Comparison of ENCODE assay signal across 8 cellular contexts in genomic region chr7:1555813-1556540, GRCh38. TPM values are rescaled to one million over a fixed set of nuclear protein-coding genes. Genes with fewer than 3 reads are reported as not detected.
DNase-seq lines count a peak whose midpoint lies in the region; ATAC-seq and TF ChIP-seq lines count a peak whose summit lies in the region.

Gene TMEM184A, minus strand, starts transcription at chr7:1556205. Its CDS starts 721 bp downstream, at chr7:1555484.

- H3K27ac ChIP-seq in ACC112 (ENCODE audit: low read depth, low read length) (no peak within 1 kb of the TSS), GM23338 (ENCODE audit: low read depth) (no peak within 1 kb of the TSS), right cardiac atrium (ENCODE audit: low read length) (no peak within 1 kb of the TSS)

- DNase-seq in GM23338 (ENCODE audit: low spot score) (peak; percentile 81), NCI-H510A treated with DMSO at 0.1 percent for 48 hours (lab: John Stamatoyannopoulos, UW) (peak; percentile 99), right cardiac atrium (peak in 2 of 3 donors; percentile 62 to 73)
- DNase-seq in activated effector memory CD4-positive, alpha-beta T cell treated with Interleukin-2 at 50 U/mL for 16 hours, result peak; percentile 19
- peak; percentile 39 to 60 for DNase-seq in stimulated activated CD4-positive, alpha-beta T cell treated with anti-CD3 and anti-CD28 coated beads, Interleukin-2, amount 100 ng/mL, for 24 hours

- no peak within 1 kb of the TSS; the same call in 2 of the 3 replicates for H3K4me3 Mint-ChIP-seq in GM23338

- intact Hi-C loops in right cardiac atrium (cut with DNase I), result loop anchor here in 1 of 4 donors (2.0 kb wide), 1 partner anchor 49 kb away; no protein-coding TSS in a partner anchor

- no peaks in the 10 kb centered on the region for H3K36me3 Mint-ChIP-seq in GM23338 (ENCODE audit: low read depth)

- peak; percentile 82 for ATAC-seq in GM23338
- peak; percentile 11 to 30 for ATAC-seq in right cardiac atrium
- no peak for ATAC-seq in GM19351 (IDR thresholded peaks at IDR 0.05; ENCODE audit: unreplicated experiment)
- ATAC-seq in GM19463 (IDR thresholded peaks at IDR 0.05; ENCODE audit: unreplicated experiment), result no peak

- peaks cover 6% of the 10 kb centered on the region for H3K27me3 Mint-ChIP-seq in GM23338 (ENCODE audit: insufficient read depth, low read depth, poor library complexity)

- H3F3A ChIP-seq in GM23338 (replicated peaks; ENCODE audit: low read depth), result no peaks in the 10 kb centered on the region

- H3K27me3 ChIP-seq in ACC112 (ENCODE audit: insufficient read depth, low read length) (no peaks in the 10 kb centered on the region), GM23338 (ENCODE audit: insufficient read depth) (no peaks in the 10 kb centered on the region), right cardiac atrium (ENCODE audit: control insufficient read depth, insufficient read depth) (no peaks in the 10 kb centered on the region)

- H2AFZ ChIP-seq in ACC112 (ENCODE audit: low read length, unreplicated experiment) (no peak within 1 kb of the TSS), GM23338 (peak within 1 kb of the TSS; percentile 85)

- 0 out of 2 replicates have a peak within 1 kb of the TSS, but pooled peaks have one; percentile 59 for H3K27ac Mint-ChIP-seq in GM23338

- H3K4me1 ChIP-seq in ACC112 (ENCODE audit: control insufficient read depth, insufficient read depth, low read length, unreplicated experiment) (peaks cover 12% of the 10 kb centered on the region), GM23338 (ENCODE audit: insufficient read depth) (peaks cover 9% of the 10 kb centered on the region; the same call in 1 of the 2 replicates), right cardiac atrium (ENCODE audit: control insufficient read depth, insufficient read depth, low read length) (no peaks in the 10 kb centered on the region)

- 51% methylated on average over 23 of the region's 23 CpGs for WGBS in right cardiac atrium

- H3K79me2 ChIP-seq in ACC112 (ENCODE audit: control insufficient read depth, insufficient read depth, low read length, unreplicated experiment) (no peaks in the 10 kb centered on the region), GM23338 (replicated peaks; ENCODE audit: insufficient read depth) (no peaks in the 10 kb centered on the region)

- H3K4me1 Mint-ChIP-seq in GM23338, result peaks cover 11% of the 10 kb centered on the region

- no peaks in the 10 kb centered on the region for H3K9me3 ChIP-seq in right cardiac atrium (ENCODE audit: control insufficient read depth, low read length)

- H3K9me2 ChIP-seq in GM23338 (ENCODE audit: insufficient read depth), result no peaks in the 10 kb centered on the region

- 0 out of 2 replicates have a peak within 1 kb of the TSS, but pooled peaks have one; percentile 0 for H3K4me3 ChIP-seq in ACC112 (ENCODE audit: low read depth, low read length)
- H3K4me3 ChIP-seq in GM23338, result no peak within 1 kb of the TSS
- no peak within 1 kb of the TSS for H3K4me3 ChIP-seq in right cardiac atrium (ENCODE audit: low read length)

- H4K20me1 ChIP-seq in GM23338 (replicated peaks; ENCODE audit: insufficient read depth), result no peaks in the 10 kb centered on the region

- peak; percentile 56 to 85 for TF ChIP-seq CTCF in GM23338 (conservative IDR thresholded peaks at IDR 0.05; ENCODE audit: low read depth in 2 of 2)

- H3K36me3 ChIP-seq in ACC112 (ENCODE audit: insufficient read depth, low read length), result no peaks in the 10 kb centered on the region
- H3K36me3 ChIP-seq in GM23338 (ENCODE audit: insufficient read depth), result no peaks in the 10 kb centered on the region

- H3K4me2 ChIP-seq in GM23338, result no peak within 1 kb of the TSS

- H3K9me3 Mint-ChIP-seq in GM23338, result no peaks in the 10 kb centered on the region

TF ChIP-seq in GM23338, 12 proteins besides CTCF, POLR2A, EP300 and RAD21 (continues in another document):
- TF ChIP-seq STAT1 (IDR thresholded peaks at IDR 0.05; ENCODE audit: unreplicated experiment) (no peak), POLR2AphosphoS5 (IDR thresholded peaks at IDR 0.05; ENCODE audit: low read depth) (no peak), NANOG (IDR thresholded peaks at IDR 0.05; ENCODE audit: borderline replicate concordance) (no peak), ZNF331 (CRISPR knock-in tag; IDR thresholded peaks at IDR 0.05; ENCODE audit: low read depth) (no peak), EZH2 (IDR thresholded peaks at IDR 0.05; ENCODE audit: low read depth, unreplicated experiment) (no peak), JUNB (IDR thresholded peaks at IDR 0.05; ENCODE audit: unreplicated experiment) (no peak), CREB1 (CRISPR knock-in tag; IDR thresholded peaks at IDR 0.05; ENCODE audit: low read depth) (no peak), ZNF114 (CRISPR knock-in tag; IDR thresholded peaks at IDR 0.05) (no peak), EZH2phosphoT487 (IDR thresholded peaks at IDR 0.05; ENCODE audit: unreplicated experiment) (no peak)
- TF ChIP-seq, protein P1, sequence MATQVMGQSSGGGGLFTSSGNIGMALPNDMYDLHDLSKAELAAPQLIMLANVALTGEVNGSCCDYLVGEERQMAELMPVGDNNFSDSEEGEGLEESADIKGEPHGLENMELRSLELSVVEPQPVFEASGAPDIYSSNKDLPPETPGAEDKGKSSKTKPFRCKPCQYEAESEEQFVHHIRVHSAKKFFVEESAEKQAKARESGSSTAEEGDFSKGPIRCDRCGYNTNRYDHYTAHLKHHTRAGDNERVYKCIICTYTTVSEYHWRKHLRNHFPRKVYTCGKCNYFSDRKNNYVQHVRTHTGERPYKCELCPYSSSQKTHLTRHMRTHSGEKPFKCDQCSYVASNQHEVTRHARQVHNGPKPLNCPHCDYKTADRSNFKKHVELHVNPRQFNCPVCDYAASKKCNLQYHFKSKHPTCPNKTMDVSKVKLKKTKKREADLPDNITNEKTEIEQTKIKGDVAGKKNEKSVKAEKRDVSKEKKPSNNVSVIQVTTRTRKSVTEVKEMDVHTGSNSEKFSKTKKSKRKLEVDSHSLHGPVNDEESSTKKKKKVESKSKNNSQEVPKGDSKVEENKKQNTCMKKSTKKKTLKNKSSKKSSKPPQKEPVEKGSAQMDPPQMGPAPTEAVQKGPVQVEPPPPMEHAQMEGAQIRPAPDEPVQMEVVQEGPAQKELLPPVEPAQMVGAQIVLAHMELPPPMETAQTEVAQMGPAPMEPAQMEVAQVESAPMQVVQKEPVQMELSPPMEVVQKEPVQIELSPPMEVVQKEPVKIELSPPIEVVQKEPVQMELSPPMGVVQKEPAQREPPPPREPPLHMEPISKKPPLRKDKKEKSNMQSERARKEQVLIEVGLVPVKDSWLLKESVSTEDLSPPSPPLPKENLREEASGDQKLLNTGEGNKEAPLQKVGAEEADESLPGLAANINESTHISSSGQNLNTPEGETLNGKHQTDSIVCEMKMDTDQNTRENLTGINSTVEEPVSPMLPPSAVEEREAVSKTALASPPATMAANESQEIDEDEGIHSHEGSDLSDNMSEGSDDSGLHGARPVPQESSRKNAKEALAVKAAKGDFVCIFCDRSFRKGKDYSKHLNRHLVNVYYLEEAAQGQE (IDR thresholded peaks at IDR 0.05; ENCODE audit: unreplicated experiment), result no peak

RNA-seq across cellular contexts. Expression of gene TMEM184A, which starts in this region (rescaled TPM):
- 0.04 and 0.66 TPM in 2 replicates for total RNA-seq in GM23338 (2014; rRNA removed; shearing (Covaris generic))
- polyA plus RNA-seq in GM23338 (2016; fragmentation: Nextera tagmentation; extraction: Ambion mirVana) (0.03 and 0.18 TPM in 2 replicates), right cardiac atrium (0.38 TPM)
- under 1 TPM in 3 of 4 donors, not detected in 1; 0.26 to 0.62 (median 0.49) TPM for total RNA-seq in right cardiac atrium

Comparison
In these comparisons a context has a peak if more than half of its experiments do, and no peak if none do; other contexts are left out.
1. Peak in DNase-seq and ATAC-seq in GM23338; RNA of the gene not detected or under 1 TPM.
2. Peak in DNase-seq and ATAC-seq in right cardiac atrium; RNA of the gene not detected or under 1 TPM.
3. DNase-seq: peak in every context shown above with its lines; median percentile 99 in NCI-H510A treated with DMSO at 0.1 percent for 48 hours; 81 in GM23338; 68 in right cardiac atrium; 50 in stimulated activated CD4-positive, alpha-beta T cell treated with anti-CD3 and anti-CD28 coated beads, Interleukin-2, amount 100 ng/mL, for 24 hours; 19 in activated effector memory CD4-positive, alpha-beta T cell treated with Interleukin-2 at 50 U/mL for 16 hours.